ENCODE assay signal across 32 cellular contexts in the genomic region with DNA sequence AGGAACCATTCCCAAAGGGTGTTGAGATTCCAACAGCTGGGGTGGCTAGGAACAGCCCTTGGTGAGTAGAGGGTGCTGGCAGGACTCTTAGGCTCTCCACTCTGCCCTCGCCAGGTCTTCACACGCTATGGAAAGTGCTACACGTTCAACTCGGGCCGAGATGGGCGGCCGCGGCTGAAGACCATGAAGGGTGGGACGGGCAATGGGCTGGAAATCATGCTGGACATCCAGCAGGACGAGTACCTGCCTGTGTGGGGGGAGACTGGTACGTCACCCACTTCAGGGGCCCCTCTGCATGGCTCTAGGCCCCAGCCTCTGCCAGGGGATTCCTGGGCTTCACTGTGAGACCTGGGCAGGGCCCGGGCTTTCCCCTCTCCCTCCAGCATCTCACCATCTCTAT. TPM values are rescaled to one million over a fixed set of nuclear protein-coding genes. Genes with fewer than 3 reads are reported as not detected.
"Had no signal": no experiment of that assay in that cellular context is flagged by ENCODE, and none has a peak within 500 bp of the region (broad histone marks: within the 10 kb centered on the region; RNA-seq: fewer than 3 reads in every experiment).

No MANE protein-coding gene starts in this region.

- H3K4me3 ChIP-seq: colonic mucosa, gastrocnemius medialis, heart left ventricle, hepatocyte, left lung, prostate gland, right atrium auricular region, smooth muscle cell, testis, tibial artery had no signal

- DNase-seq: colonic mucosa; effector CD8-positive, alpha-beta T cell; endodermal cell; foreskin fibroblast; gastrocnemius medialis; heart left ventricle; left cardiac atrium; left lung; mammary epithelial cell; mesendoderm; midbrain; naive thymus-derived CD4-positive, alpha-beta T cell; stimulated activated CD4-positive, alpha-beta T cell treated with anti-CD3 and anti-CD28 coated beads, Interleukin-2, amount 100 ng/mL, for 24 hours; stimulated activated CD4-positive, alpha-beta T cell treated with anti-CD3 and anti-CD28 coated beads, Interleukin-4, amount 100 ng/mL, for 24 hours; stimulated activated naive CD8-positive, alpha-beta T cell treated with anti-CD3 and anti-CD28 coated beads, Interleukin-15, Interleukin-2, amounts not matched to agents 100 U/mL and 50 U/mL, for 24 hours; substantia nigra; testis; tibial artery had no signal

- ATAC-seq: esophagus mucosa; gastrocnemius medialis; heart left ventricle; left cardiac atrium; left lung; naive thymus-derived CD4-positive, alpha-beta T cell; sciatic nerve; stimulated activated effector memory CD8-positive, alpha-beta T cell treated with anti-CD3 and anti-CD28 coated beads, Interleukin-12 subunit alpha, Interleukin-12 subunit beta, amount 100 ng/mL, for 72 hours; stimulated activated naive CD8-positive, alpha-beta T cell treated with anti-CD3 and anti-CD28 coated beads, Interleukin-15, Interleukin-2, amounts not matched to agents 100 U/mL and 50 U/mL, for 24 hours had no signal

- H3K27me3 Mint-ChIP-seq: naive thymus-derived CD4-positive, alpha-beta T cell; type B pancreatic cell had no signal

- H3K9me3 Mint-ChIP-seq: dendritic cell treated with granulocyte-macrophage colony-stimulating factor and Interleukin-4, amounts not matched to agents 40 ng/mL and 50 ng/mL, for 4 days; endodermal cell; nephron; stimulated activated effector memory CD8-positive, alpha-beta T cell treated with anti-CD3 and anti-CD28 coated beads, Interleukin-12 subunit alpha, Interleukin-12 subunit beta, amount 100 ng/mL, for 72 hours; type B pancreatic cell had no signal

- H3K36me3 Mint-ChIP-seq: naive thymus-derived CD4-positive, alpha-beta T cell; stimulated activated effector memory CD8-positive, alpha-beta T cell treated with anti-CD3 and anti-CD28 coated beads, Interleukin-12 subunit alpha, Interleukin-12 subunit beta, amount 100 ng/mL, for 72 hours; type B pancreatic cell had no signal

- H3K27me3 ChIP-seq: colonic mucosa, gastrocnemius medialis, heart left ventricle, hepatocyte, right atrium auricular region, testis, tibial artery had no signal

- H3K9me3 ChIP-seq: colonic mucosa, gastrocnemius medialis, heart left ventricle, left lung, neutrophil, prostate gland, right atrium auricular region, testis, tibial artery had no signal

- H3K27ac ChIP-seq: colonic mucosa, epithelial cell of prostate, gastrocnemius medialis, heart left ventricle, hepatocyte, left lung, neutrophil, parathyroid adenoma, prostate gland, right atrium auricular region, testis, tibial artery had no signal

- H3K4me2 ChIP-seq: hepatocyte, smooth muscle cell had no signal

- H2AFZ ChIP-seq: hepatocyte, parathyroid adenoma had no signal

- H3K36me3 ChIP-seq: colonic mucosa, gastrocnemius medialis, heart left ventricle, left lung, neutrophil, prostate gland, right atrium auricular region, tibial artery had no signal

- H3K9ac ChIP-seq: parathyroid adenoma had no signal

- H3K4me3 Mint-ChIP-seq: dendritic cell treated with granulocyte-macrophage colony-stimulating factor and Interleukin-4, amounts not matched to agents 40 ng/mL and 50 ng/mL, for 4 days; endodermal cell; naive thymus-derived CD4-positive, alpha-beta T cell; nephron; stimulated activated effector memory CD8-positive, alpha-beta T cell treated with anti-CD3 and anti-CD28 coated beads, Interleukin-12 subunit alpha, Interleukin-12 subunit beta, amount 100 ng/mL, for 72 hours; type B pancreatic cell had no signal

- H3K27ac Mint-ChIP-seq: dendritic cell treated with granulocyte-macrophage colony-stimulating factor and Interleukin-4, amounts not matched to agents 40 ng/mL and 50 ng/mL, for 4 days; endodermal cell; naive thymus-derived CD4-positive, alpha-beta T cell; nephron; stimulated activated effector memory CD8-positive, alpha-beta T cell treated with anti-CD3 and anti-CD28 coated beads, Interleukin-12 subunit alpha, Interleukin-12 subunit beta, amount 100 ng/mL, for 72 hours; type B pancreatic cell had no signal

- H3K79me2 ChIP-seq: hepatocyte, parathyroid adenoma had no signal

- H3K4me1 ChIP-seq: colonic mucosa, prostate gland had no signal

RNA-seq across cellular contexts. Expression of a gene that starts 26.7 kb away (rescaled TPM):
- total RNA-seq: chondrocyte, smooth muscle cell had no signal
- polyA plus RNA-seq: naive thymus-derived CD4-positive, alpha-beta T cell had no signal
